22 cellular contexts compared by ENCODE assay signal in the genomic region with DNA sequence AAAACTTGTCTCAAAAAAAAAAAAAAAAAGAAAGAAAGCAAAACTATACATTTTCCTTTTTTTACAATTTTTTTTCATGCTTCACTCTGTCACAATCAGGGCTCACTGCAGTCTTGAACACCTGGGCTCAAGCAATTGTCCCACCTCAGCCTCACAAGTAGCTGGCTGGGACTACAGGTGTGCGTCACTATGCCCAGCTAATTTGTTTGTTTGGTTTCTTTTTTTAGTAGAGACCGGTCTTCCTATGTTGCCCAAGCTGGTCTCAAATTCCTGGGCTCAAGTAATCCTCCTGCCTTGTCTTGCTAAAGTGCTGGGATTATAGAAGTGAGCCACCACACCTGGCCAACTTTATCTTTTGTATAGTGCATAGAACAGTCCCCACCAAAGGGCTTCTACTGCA. TPM values are rescaled to one million over a fixed set of nuclear protein-coding genes. Genes with fewer than 3 reads are reported as not detected.
A peak's percentile ranks its signal among the peaks of the same experiment; 100 is the strongest.
DNase-seq lines count a peak whose midpoint lies in the region; ATAC-seq and TF ChIP-seq lines count a peak whose summit lies in the region.
"Had no signal": no experiment of that assay in that cellular context is flagged by ENCODE, and none has a peak within 500 bp of the region (broad histone marks: within the 10 kb centered on the region; RNA-seq: fewer than 3 reads in every experiment).

No MANE protein-coding gene starts in this region.

- CTCF ChIA-PET in activated CD4-positive, alpha-beta T cell treated with anti-CD3 and anti-CD28 coated beads for 36 hours (lab: Charles Lee), result interaction anchor here (1.0 to 2.0 kb wide), 4 partner anchors 9 to 328 kb away, joined by 3 to 9 read pairs (median 4); no protein-coding TSS in a partner anchor

- H3K9me3 ChIP-seq in DOHH2 (ENCODE audit: control insufficient read depth, insufficient read depth, low read length) (no peaks in the 10 kb centered on the region), body of pancreas (no peaks in the 10 kb centered on the region), gastrocnemius medialis (no peaks in the 10 kb centered on the region), MG63 (no peaks in the 10 kb centered on the region)
- H3K9me3 ChIP-seq: BE2C, SJSA1 had no signal

- intact Hi-C loops in activated CD4-positive, alpha-beta T cell treated with anti-CD3 and anti-CD28 coated beads for 36 hours (cut with DNase I, micrococcal nuclease), result no loop called here
- intact Hi-C loops in body of pancreas (cut with DNase I) (no loop called here), gastrocnemius medialis (cut with DNase I; ENCODE audit: low total_unique reads) (loop anchor here (1.0 to 5.0 kb wide), 3 partner anchors 46 to 77 kb away; a partner anchor contains a TSS)

- peak overlapping the region; percentile 66 for H3K4me2 ChIP-seq in DOHH2 (ENCODE audit: low read length)

- H3K9me3 Mint-ChIP-seq in activated CD4-positive, alpha-beta T cell treated with anti-CD3 and anti-CD28 coated beads for 36 hours (ENCODE audit: low read depth), result no peaks in the 10 kb centered on the region
- H3K9me3 Mint-ChIP-seq: activated CD4-positive, alpha-beta memory T cell treated with anti-CD3 and anti-CD28 coated beads for 36 hours; nephron progenitor cell had no signal

- no peak overlapping the region for H3K4me3 Mint-ChIP-seq in activated CD4-positive, alpha-beta T cell treated with anti-CD3 and anti-CD28 coated beads for 36 hours
- H3K4me3 Mint-ChIP-seq: activated naive CD8-positive, alpha-beta T cell; nephron progenitor cell had no signal

- H3K4me1 Mint-ChIP-seq in activated CD4-positive, alpha-beta T cell treated with anti-CD3 and anti-CD28 coated beads for 36 hours, result peaks cover 37% of the 10 kb centered on the region

- WGBS in body of pancreas, 2 donors, result 28 to 38% methylated on average over 2 of the region's 2 CpGs

- H3K4me1 ChIP-seq in DOHH2 (ENCODE audit: control insufficient read depth, low read length) (peaks cover 71% of the 10 kb centered on the region), body of pancreas (peaks cover 24% of the 10 kb centered on the region), gastrocnemius medialis (peaks cover 16 to 25% of the 10 kb centered on the region in 2 donors)
- H3K4me1 ChIP-seq: SJSA1 had no signal

- no peaks in the 10 kb centered on the region for H3K79me2 ChIP-seq in DOHH2 (ENCODE audit: control insufficient read depth, low read length)

- no peak for ATAC-seq in activated CD4-positive, alpha-beta T cell treated with anti-CD3 and anti-CD28 coated beads for 36 hours
- ATAC-seq in body of pancreas (no peak), gastrocnemius medialis (peak; percentile 38 to 61), HG02759 (IDR thresholded peaks at IDR 0.05; ENCODE audit: unreplicated experiment) (no peak)
- ATAC-seq: Panc1 had no signal

- no peaks in the 10 kb centered on the region for H3K27me3 Mint-ChIP-seq in activated CD4-positive, alpha-beta T cell treated with anti-CD3 and anti-CD28 coated beads for 36 hours
- H3K27me3 Mint-ChIP-seq: activated CD4-positive, alpha-beta memory T cell treated with anti-CD3 and anti-CD28 coated beads for 36 hours; activated naive CD8-positive, alpha-beta T cell had no signal

- peak overlapping the region; percentile 42 for H3K27ac Mint-ChIP-seq in activated CD4-positive, alpha-beta T cell treated with anti-CD3 and anti-CD28 coated beads for 36 hours
- H3K27ac Mint-ChIP-seq: nephron progenitor cell had no signal

- no peaks in the 10 kb centered on the region for H4K20me1 ChIP-seq in DOHH2 (ENCODE audit: control insufficient read depth, insufficient read depth, low read depth, low read length)

- no peaks in the 10 kb centered on the region for H3K9me2 ChIP-seq in DOHH2 (replicated peaks; ENCODE audit: control insufficient read depth, low read length)

- H3F3A ChIP-seq in DOHH2 (ENCODE audit: control insufficient read depth, insufficient read depth), result peaks cover 30% of the 10 kb centered on the region

- POLR2A ChIA-PET in activated CD4-positive, alpha-beta T cell treated with anti-CD3 and anti-CD28 coated beads for 36 hours (lab: Charles Lee), result interaction anchor here (3.0 kb wide), 1 partner anchor 79 kb away, joined by 25 read pairs; a partner anchor contains a TSS

- H3K36me3 ChIP-seq in DOHH2 (ENCODE audit: control insufficient read depth, low read length), result no peaks in the 10 kb centered on the region; the same call in 1 of the 2 replicates
- H3K36me3 ChIP-seq in body of pancreas (replicated peaks in 1 of 2; ENCODE audit: insufficient read depth in 1 of 2, low read depth in 2 of 2), result no peaks in the 10 kb centered on the region
- H3K36me3 ChIP-seq in gastrocnemius medialis, result no peaks in the 10 kb centered on the region
- H3K36me3 ChIP-seq in MG63, result no peaks in the 10 kb centered on the region
- H3K36me3 ChIP-seq: BE2C, SJSA1 had no signal

- TF ChIP-seq CTCF in DOHH2 (IDR thresholded peaks at IDR 0.05; ENCODE audit: low read depth, low read length, poor library complexity, severe bottlenecking) (no peak), body of pancreas (IDR thresholded peaks at IDR 0.05) (no peak), gastrocnemius medialis (IDR thresholded peaks at IDR 0.05 in 4 of 5, conservative IDR thresholded peaks at IDR 0.05 in 1 of 5) (no peak), GM20000 (IDR thresholded peaks at IDR 0.05; ENCODE audit: extremely low read depth, missing control alignments) (no peak)

- H3K27me3 ChIP-seq in DOHH2 (ENCODE audit: control insufficient read depth, low read length) (no peaks in the 10 kb centered on the region), body of pancreas (no peaks in the 10 kb centered on the region), gastrocnemius medialis (no peaks in the 10 kb centered on the region), MG63 (no peaks in the 10 kb centered on the region)
- H3K27me3 ChIP-seq: SJSA1 had no signal

- TF ChIP-seq POLR2A in body of pancreas (IDR thresholded peaks at IDR 0.05) (no peak), gastrocnemius medialis (IDR thresholded peaks at IDR 0.05) (peak in 1 of 2 donors; percentile 16)

- H3K27ac ChIP-seq in DOHH2 (ENCODE audit: low read depth, low read length) (peak overlapping the region; percentile 97), body of pancreas (peak overlapping the region in 3 of 4 donors; percentile 89 to 95 (median 94)), gastrocnemius medialis (peak overlapping the region; percentile 89 to 95 (median 94))
- H3K27ac ChIP-seq: SJSA1 had no signal

- in situ Hi-C loops in gastrocnemius medialis (cut with MboI; ENCODE audit: low sequenced_read_pairs in 4 of 4), result no loop called here

- peak overlapping the region; percentile 53 for H3K4me3 ChIP-seq in DOHH2 (ENCODE audit: low read length)
- no peak overlapping the region for H3K4me3 ChIP-seq in body of pancreas
- H3K4me3 ChIP-seq in gastrocnemius medialis, result no peak overlapping the region
- no peak overlapping the region for H3K4me3 ChIP-seq in MG63
- H3K4me3 ChIP-seq: SJSA1 had no signal

- no peak for DNase-seq in activated CD4-positive, alpha-beta T cell treated with anti-CD3 and anti-CD28 coated beads for 36 hours
- DNase-seq in activated CD4-positive, alpha-beta T cell treated with anti-CD3 and anti-CD28 coated beads, Interleukin-2, amount 50 U/mL, for 48 hours, result no peak
- peak; percentile 26 to 47 (median 38) for DNase-seq in body of pancreas
- peak; percentile 30 to 41 for DNase-seq in gastrocnemius medialis
- no peak for DNase-seq in GM20000 (ENCODE audit: low spot score)
- DNase-seq in MG63, result no peak
- DNase-seq: activated CD4-positive, alpha-beta memory T cell treated with anti-CD3 and anti-CD28 coated beads for 36 hours; BE2C; NCI-H1436; NCI-H2171; NCI-H748 treated with DMSO at 0.1 percent for 48 hours; nephron progenitor cell; stimulated activated CD4-positive, alpha-beta T cell treated with anti-CD3 and anti-CD28 coated beads, Interleukin-2, amount 100 ng/mL, for 48 hours had no signal

- no peaks in the 10 kb centered on the region for H3K36me3 Mint-ChIP-seq in activated CD4-positive, alpha-beta T cell treated with anti-CD3 and anti-CD28 coated beads for 36 hours (ENCODE audit: low read depth)
- H3K36me3 Mint-ChIP-seq: activated CD4-positive, alpha-beta memory T cell treated with anti-CD3 and anti-CD28 coated beads for 36 hours had no signal

RNA-seq across cellular contexts. Expression of a gene that starts 15.0 kb away (rescaled TPM):
- 10 to 100 TPM; 18.9 to 21.3 TPM for total RNA-seq in activated CD4-positive, alpha-beta T cell treated with anti-CD3 and anti-CD28 coated beads for 36 hours
- total RNA-seq in body of pancreas (not detected), gastrocnemius medialis (not detected)
- total RNA-seq in MG63 (2014; rRNA removed; shearing (Covaris generic); ENCODE audit: low replicate concordance), result not detected in 2 replicates
- total RNA-seq: A172, glomerular endothelial cell, SJSA1, skeletal muscle tissue, urinary bladder had no signal

RNA-seq across cellular contexts. Expression of a gene that starts 57.1 kb away (rescaled TPM):
- total RNA-seq in activated CD4-positive, alpha-beta T cell treated with anti-CD3 and anti-CD28 coated beads for 36 hours, result 10 to 100 TPM; 34.5 to 58.5 TPM
- 10 to 100 TPM; 13.2 to 16.5 TPM for total RNA-seq in body of pancreas
- total RNA-seq in gastrocnemius medialis, result 10 to 100 TPM; 17.1 to 35.6 (median 23.8) TPM
- total RNA-seq in MG63 (2014; rRNA removed; shearing (Covaris generic); ENCODE audit: low replicate concordance), result 1.8 and 2.3 TPM in 2 replicates

Comparison
In these comparisons a context has a peak if more than half of its experiments do, and no peak if none do; other contexts are left out.
1. ATAC-seq: peak in gastrocnemius medialis (2 of 2); none in activated CD4-positive, alpha-beta T cell treated with anti-CD3 and anti-CD28 coated beads for 36 hours (single experiment), body of pancreas (single experiment) and HG02759 (single experiment).
2. DNase-seq: peak in body of pancreas (4 of 4) and gastrocnemius medialis (2 of 2); none in activated CD4-positive, alpha-beta T cell treated with anti-CD3 and anti-CD28 coated beads for 36 hours (single experiment), activated CD4-positive, alpha-beta T cell treated with anti-CD3 and anti-CD28 coated beads, Interleukin-2, amount 50 U/mL, for 48 hours (0 of 2), GM20000 (single experiment) and MG63 (single experiment).
3. RNA of a gene that starts 15.0 kb away (total RNA-seq): 18.9 to 21.3 TPM in activated CD4-positive, alpha-beta T cell treated with anti-CD3 and anti-CD28 coated beads for 36 hours; not detected in body of pancreas, not detected in gastrocnemius medialis and not detected in MG63; every median in the first group is over 10 times any median in the second.
4. Peak in every context shown above with its lines, with median percentiles within 50 percentile points of each other: H3K27ac ChIP-seq.